ENCODE assay signal across 14 cellular contexts in the genomic region with DNA sequence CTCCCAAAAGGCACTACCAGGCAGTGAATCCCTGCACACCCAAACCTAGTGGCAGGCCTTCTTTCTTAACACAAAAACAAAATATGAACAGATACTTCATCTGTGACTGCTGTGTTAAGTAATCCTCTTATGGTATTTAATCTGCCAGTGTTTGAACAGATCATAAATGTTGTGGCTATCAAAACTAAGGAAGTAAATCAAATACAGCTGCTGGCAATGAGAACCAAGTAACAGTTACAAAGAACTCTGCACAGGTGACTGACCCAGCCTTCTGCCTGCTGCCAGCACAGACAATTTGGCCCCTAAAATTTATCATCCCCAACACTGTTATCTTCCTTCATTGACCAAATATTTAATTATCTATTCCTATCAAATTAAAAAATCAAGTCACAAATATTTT.
DNase-seq lines count a peak whose midpoint lies in the region; ATAC-seq and TF ChIP-seq lines count a peak whose summit lies in the region.
"Had no signal": no experiment of that assay in that cellular context is flagged by ENCODE, and none has a peak within 500 bp of the region (broad histone marks: within the 10 kb centered on the region; RNA-seq: fewer than 3 reads in every experiment).

No MANE protein-coding gene starts in this region.

- H3K79me2 ChIP-seq in PC-9 (ENCODE audit: low read depth) (peaks cover 68% of the 10 kb centered on the region), hepatocyte (peaks cover 98% of the 10 kb centered on the region)

- H3K27me3 ChIP-seq in heart left ventricle (no peaks in the 10 kb centered on the region), PC-9 (ENCODE audit: insufficient read depth, low read depth) (no peaks in the 10 kb centered on the region), hepatocyte (no peaks in the 10 kb centered on the region), upper lobe of right lung (no peaks in the 10 kb centered on the region)
- H3K27me3 ChIP-seq: foreskin keratinocyte had no signal

- CTCF ChIA-PET in PC-9 (lab: Charles Lee): interaction anchor here (0.5 kb wide), 1 partner anchor 1560 kb away, joined by 3 read pairs; no protein-coding TSS in a partner anchor

- H3K36me3 ChIP-seq in heart left ventricle: no peaks in the 10 kb centered on the region
- no peaks in the 10 kb centered on the region for H3K36me3 ChIP-seq in PC-9 (ENCODE audit: low read depth)
- H3K36me3 ChIP-seq in hepatocyte (replicated peaks; ENCODE audit: insufficient read depth, low read depth): no peaks in the 10 kb centered on the region
- H3K36me3 ChIP-seq in upper lobe of right lung: no peaks in the 10 kb centered on the region

- intact Hi-C loops in heart left ventricle (cut with DNase I): loop anchor here in 1 of 10 donors (10.0 kb wide), 1 partner anchor 109 kb away; no protein-coding TSS in a partner anchor
- intact Hi-C loops in Right ventricle myocardium superior (cut with DNase I): no loop called here
- intact Hi-C loops in PC-9 (cut with micrococcal nuclease; ENCODE audit: unreplicated experiment): no loop called here
- intact Hi-C loops in upper lobe of right lung (cut with DNase I): no loop called here

- no TSS peak for BruUV-seq in PC-9 (replicated peaks; lab: Mats Ljungman, UMichigan)

- no peaks in the 10 kb centered on the region for H3K9me3 ChIP-seq in heart left ventricle
- H3K9me3 ChIP-seq in PC-9 (ENCODE audit: insufficient read depth, low read depth): no peaks in the 10 kb centered on the region; the same call in 1 of the 2 replicates
- H3K9me3 ChIP-seq in hepatocyte (ENCODE audit: low read depth): no peaks in the 10 kb centered on the region
- no peaks in the 10 kb centered on the region for H3K9me3 ChIP-seq in upper lobe of right lung

- DNase-seq in heart left ventricle (no peak), Right ventricle myocardium superior (no peak), PC-9 (no peak), hepatocyte (ENCODE audit: low spot score) (no peak), upper lobe of right lung (no peak)
- no peak for DNase-seq in activated CD4-positive, alpha-beta T cell treated with anti-CD3 and anti-CD28 coated beads, Interleukin-2, amount 50 U/mL, for 48 hours
- DNase-seq: cortex of kidney, foreskin keratinocyte, NCI-H1436 treated with DMSO at 0.1 percent for 48 hours, T1000 had no signal

- TF ChIP-seq POLR2A in heart left ventricle (IDR thresholded peaks at IDR 0.05): no peak

- POLR2A ChIA-PET in PC-9 (lab: Charles Lee; ENCODE audit: unreplicated experiment): interaction anchor here (0.6 kb wide), 1 partner anchor 47 kb away, joined by 4 read pairs; no protein-coding TSS in a partner anchor

- H3K27ac ChIP-seq in heart left ventricle (peak overlapping the region in 8 of 12 donors; percentile 3 to 64 (median 26)), PC-9 (0 out of 2 replicates have a peak overlapping the region, but pooled peaks have one; percentile 49), hepatocyte (peak overlapping the region; percentile 5), upper lobe of right lung (peak overlapping the region; percentile 47)

- H3K4me2 ChIP-seq in PC-9 (peak overlapping the region; percentile 62; the same call in 1 of the 2 replicates), hepatocyte (no peak overlapping the region)

- ATAC-seq in heart left ventricle (no peak), Right ventricle myocardium superior (ENCODE audit: poor library complexity) (no peak), upper lobe of right lung (peak; percentile 15), HG03432 (IDR thresholded peaks at IDR 0.05; ENCODE audit: unreplicated experiment) (no peak), HG02798 (IDR thresholded peaks at IDR 0.05; ENCODE audit: poor library complexity, unreplicated experiment) (no peak)
- ATAC-seq: activated naive CD4-positive, alpha-beta T cell treated with anti-CD3 and anti-CD28 coated beads, Interleukin-2, amount 50 U/mL, for 72 hours; Panc1 had no signal

- H3F3A ChIP-seq in PC-9 (ENCODE audit: insufficient read depth, low read depth): peaks cover 8% of the 10 kb centered on the region; the same call in 1 of the 2 replicates

- H3K4me1 ChIP-seq in heart left ventricle (peaks cover 0 to 84% (median 41%) of the 10 kb centered on the region in 12 donors), PC-9 (replicated peaks; ENCODE audit: insufficient read depth) (peaks cover 20% of the 10 kb centered on the region), hepatocyte (ENCODE audit: insufficient read depth) (peaks cover 10% of the 10 kb centered on the region), upper lobe of right lung (peaks cover 54% of the 10 kb centered on the region)

- H3K9me2 ChIP-seq in PC-9 (ENCODE audit: insufficient read depth): no peaks in the 10 kb centered on the region
- H3K9me2 ChIP-seq in hepatocyte (replicated peaks; ENCODE audit: insufficient read depth): no peaks in the 10 kb centered on the region

- H3K4me3 ChIP-seq in heart left ventricle (no peak overlapping the region), PC-9 (no peak overlapping the region), hepatocyte (no peak overlapping the region), upper lobe of right lung (no peak overlapping the region)

- TF ChIP-seq CTCF in heart left ventricle (IDR thresholded peaks at IDR 0.05) (no peak), PC-9 (conservative IDR thresholded peaks at IDR 0.05) (no peak), hepatocyte (IDR thresholded peaks at IDR 0.05; ENCODE audit: poor library complexity) (no peak), upper lobe of right lung (IDR thresholded peaks at IDR 0.05) (no peak)

- H4K20me1 ChIP-seq in PC-9 (ENCODE audit: insufficient read depth) (0 out of 2 replicates have a peak, but pooled peaks cover 4% of the 10 kb centered on the region), hepatocyte (ENCODE audit: insufficient read depth, poor library complexity, severe bottlenecking) (peaks cover 24% of the 10 kb centered on the region)

- H2AFZ ChIP-seq in PC-9 (no peak overlapping the region), hepatocyte (no peak overlapping the region)
